In the genomic region with DNA sequence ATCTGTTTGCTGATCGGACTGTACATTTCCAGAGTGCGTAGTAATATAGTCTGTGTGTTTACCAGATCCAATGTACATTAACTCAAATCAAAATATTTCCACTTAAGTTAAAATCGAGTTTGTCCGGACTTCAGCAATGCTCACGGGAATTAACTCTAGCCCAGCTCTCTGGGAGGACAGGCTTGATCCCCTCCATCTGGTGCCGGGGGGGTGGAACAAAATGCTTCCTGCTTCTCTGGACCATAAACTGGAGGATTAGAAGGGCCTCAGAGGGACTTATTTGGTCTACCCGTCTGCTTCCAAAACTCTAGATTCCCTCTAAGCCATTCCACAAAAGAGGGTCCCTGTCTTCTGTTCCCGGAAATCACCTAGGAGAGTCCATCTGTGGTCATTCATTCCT, we compare ENCODE assay signal across 29 cellular contexts.
"Had no signal": no experiment of that assay in that cellular context is flagged by ENCODE, and none has a peak within 500 bp of the region (broad histone marks: within the 10 kb centered on the region; RNA-seq: fewer than 3 reads in every experiment).

No MANE protein-coding gene starts in this region.

- H3K27ac Mint-ChIP-seq: activated CD4-positive, alpha-beta T cell treated with anti-CD3 and anti-CD28 coated beads for 36 hours; activated CD4-positive, alpha-beta T cell treated with anti-CD3 and anti-CD28 coated beads, Interleukin-2, amount 10 ng/mL, durations not matched to agents 24 days and 14 days; activated CD8-positive, alpha-beta T cell treated with anti-CD3 and anti-CD28 coated beads for 36 hours; activated naive CD8-positive, alpha-beta T cell; activated T-helper 17 cell treated with anti-CD3 and anti-CD28 coated beads, Interleukin-2, amount 50 U/mL, for 72 hours; dendritic cell treated with granulocyte-macrophage colony-stimulating factor and Interleukin-4, amounts not matched to agents 40 ng/mL and 50 ng/mL, for 4 days; endodermal cell; T-helper 1 cell treated with Interleukin-12 subunit alpha and Interleukin-12 subunit beta and Interleukin-4 antibody, amounts not matched to agents 30 μg/mL and 1 μg/mL, for 36 hours; T-helper 2 cell treated with Interferon-gamma antibody and Interleukin-4, amounts not matched to agents 5 μg/mL and 100 μg/mL, for 36 hours had no signal

- H3K4me1 ChIP-seq: heart left ventricle had no signal

- H3K9me3 Mint-ChIP-seq: activated CD4-positive, alpha-beta T cell treated with anti-CD3 and anti-CD28 coated beads, Interleukin-2, amount 10 ng/mL, durations not matched to agents 24 days and 14 days; activated CD8-positive, alpha-beta T cell treated with anti-CD3 and anti-CD28 coated beads for 36 hours; activated T-cell treated with anti-CD3 and anti-CD28 coated beads, Interleukin-2, amount 50 U/mL, for 4 hours; activated T-helper 17 cell treated with anti-CD3 and anti-CD28 coated beads, Interleukin-2, amount 50 U/mL, for 72 hours; central memory CD8-positive, alpha-beta T cell; dendritic cell treated with granulocyte-macrophage colony-stimulating factor and Interleukin-4, amounts not matched to agents 40 ng/mL and 50 ng/mL, for 4 days; endodermal cell; T-helper 1 cell treated with Interleukin-12 subunit alpha and Interleukin-12 subunit beta and Interleukin-4 antibody, amounts not matched to agents 30 μg/mL and 1 μg/mL, for 36 hours; T-helper 2 cell treated with Interferon-gamma antibody and Interleukin-4, amounts not matched to agents 5 μg/mL and 100 μg/mL, for 36 hours had no signal

- H3K9me3 ChIP-seq: heart left ventricle had no signal

- ATAC-seq: activated CD4-positive, alpha-beta T cell treated with anti-CD3 and anti-CD28 coated beads for 36 hours; activated CD8-positive, alpha-beta T cell treated with anti-CD3 and anti-CD28 coated beads for 36 hours; activated T-cell treated with anti-CD3 and anti-CD28 coated beads, Interleukin-2, amount 50 U/mL, for 4 hours; activated T-helper 17 cell treated with anti-CD3 and anti-CD28 coated beads, Interleukin-2, amount 50 U/mL, for 72 hours; esophagus mucosa had no signal

- H3K4me3 Mint-ChIP-seq: activated CD4-positive, alpha-beta T cell treated with anti-CD3 and anti-CD28 coated beads for 36 hours; activated CD4-positive, alpha-beta T cell treated with anti-CD3 and anti-CD28 coated beads, Interleukin-2, amount 10 ng/mL, durations not matched to agents 24 days and 14 days; activated CD8-positive, alpha-beta T cell treated with anti-CD3 and anti-CD28 coated beads for 36 hours; activated naive CD8-positive, alpha-beta T cell; activated T-cell treated with anti-CD3 and anti-CD28 coated beads, Interleukin-2, amount 50 U/mL, for 4 hours; activated T-helper 17 cell treated with anti-CD3 and anti-CD28 coated beads, Interleukin-2, amount 50 U/mL, for 72 hours; central memory CD8-positive, alpha-beta T cell; dendritic cell treated with granulocyte-macrophage colony-stimulating factor and Interleukin-4, amounts not matched to agents 40 ng/mL and 50 ng/mL, for 4 days; endodermal cell; T-helper 1 cell treated with Interleukin-12 subunit alpha and Interleukin-12 subunit beta and Interleukin-4 antibody, amounts not matched to agents 30 μg/mL and 1 μg/mL, for 36 hours; T-helper 2 cell treated with Interferon-gamma antibody and Interleukin-4, amounts not matched to agents 5 μg/mL and 100 μg/mL, for 36 hours had no signal

- H3K27ac ChIP-seq: brain microvascular endothelial cell, coronary artery, dorsolateral prefrontal cortex, heart left ventricle had no signal

- H3K4me3 ChIP-seq: coronary artery, dorsolateral prefrontal cortex, heart left ventricle had no signal

- H3K27me3 Mint-ChIP-seq: activated CD4-positive, alpha-beta T cell treated with anti-CD3 and anti-CD28 coated beads, Interleukin-2, amount 10 ng/mL, durations not matched to agents 24 days and 14 days had no signal

- H3K4me1 Mint-ChIP-seq: activated CD4-positive, alpha-beta T cell treated with anti-CD3 and anti-CD28 coated beads for 36 hours; activated CD4-positive, alpha-beta T cell treated with anti-CD3 and anti-CD28 coated beads, Interleukin-2, amount 10 ng/mL, durations not matched to agents 24 days and 14 days; activated T-helper 17 cell treated with anti-CD3 and anti-CD28 coated beads, Interleukin-2, amount 50 U/mL, for 72 hours; central memory CD8-positive, alpha-beta T cell had no signal

- H3K36me3 ChIP-seq: brain microvascular endothelial cell, heart left ventricle had no signal

- DNase-seq: activated CD4-positive, alpha-beta T cell treated with anti-CD3 and anti-CD28 coated beads for 36 hours; activated CD4-positive, alpha-beta T cell treated with anti-CD3 and anti-CD28 coated beads, Interleukin-2, amount 10 ng/mL, durations not matched to agents 24 days and 14 days; activated CD4-positive, alpha-beta T cell treated with anti-CD3 and anti-CD28 coated beads, Interleukin-2, amount 50 U/mL, for 48 hours; activated CD4-positive, CD25-positive, alpha-beta regulatory T cell; activated CD4-positive, CD25-positive, alpha-beta regulatory T cell treated with anti-CD3 and anti-CD28 coated beads, Interleukin-2, amount 50 U/mL, for 72 hours; activated CD8-positive, alpha-beta memory T cell treated with anti-CD3 and anti-CD28 coated beads for 24 hours; activated CD8-positive, alpha-beta T cell treated with anti-CD3 and anti-CD28 coated beads for 36 hours; activated effector memory CD4-positive, alpha-beta T cell treated with Interleukin-2 at 50 U/mL for 16 hours; activated gamma-delta T cell treated with Interleukin-2 at 50 U/mL for 16 hours; activated naive CD4-positive, alpha-beta T cell treated with anti-CD3 and anti-CD28 coated beads, Interleukin-2, amount 50 U/mL, for 16 hours; activated naive CD4-positive, alpha-beta T cell treated with Interleukin-2 at 50 U/mL for 16 hours; activated T-cell treated with anti-CD3 and anti-CD28 coated beads, Interleukin-2, amount 50 U/mL, for 4 hours; amniotic stem cell; anterior cingulate cortex; brain microvascular endothelial cell; dorsolateral prefrontal cortex; effector memory CD4-positive, alpha-beta T cell; endodermal cell; foreskin fibroblast; T1000 had no signal

- H3K27me3 ChIP-seq: brain microvascular endothelial cell had no signal

- H3K36me3 Mint-ChIP-seq: activated naive CD8-positive, alpha-beta T cell had no signal
